ENCODE assay signal across 1 cellular context in the genomic region with DNA sequence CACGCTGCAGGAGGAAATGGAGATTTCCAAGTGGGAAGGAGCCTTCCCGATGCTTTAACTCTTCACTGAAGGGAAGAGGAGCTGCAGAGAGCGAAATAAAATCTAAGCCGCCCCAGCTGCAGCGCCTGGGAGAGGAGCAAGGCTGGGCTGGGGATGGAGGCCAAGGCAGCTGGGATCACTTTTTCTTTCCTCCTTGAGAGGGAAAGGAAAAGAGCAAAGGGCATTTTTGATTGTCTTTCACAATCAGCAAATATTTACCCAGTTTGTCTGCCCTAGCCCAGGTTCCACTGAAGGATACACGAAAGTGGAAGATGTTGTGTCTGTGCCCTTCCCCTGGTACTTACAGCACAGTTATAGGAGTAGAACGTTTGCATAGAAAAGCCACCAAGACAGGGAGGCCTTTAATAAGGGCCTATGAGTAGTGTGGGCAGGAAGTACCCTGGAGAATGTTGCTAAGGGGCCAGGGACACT.
TF ChIP-seq lines count a peak whose summit lies in the region.

No MANE protein-coding gene starts in this region.

TF ChIP-seq in GM23338, 12 proteins besides CTCF, POLR2A, EP300 and RAD21 (continued from another document):
- TF ChIP-seq, protein P1, sequence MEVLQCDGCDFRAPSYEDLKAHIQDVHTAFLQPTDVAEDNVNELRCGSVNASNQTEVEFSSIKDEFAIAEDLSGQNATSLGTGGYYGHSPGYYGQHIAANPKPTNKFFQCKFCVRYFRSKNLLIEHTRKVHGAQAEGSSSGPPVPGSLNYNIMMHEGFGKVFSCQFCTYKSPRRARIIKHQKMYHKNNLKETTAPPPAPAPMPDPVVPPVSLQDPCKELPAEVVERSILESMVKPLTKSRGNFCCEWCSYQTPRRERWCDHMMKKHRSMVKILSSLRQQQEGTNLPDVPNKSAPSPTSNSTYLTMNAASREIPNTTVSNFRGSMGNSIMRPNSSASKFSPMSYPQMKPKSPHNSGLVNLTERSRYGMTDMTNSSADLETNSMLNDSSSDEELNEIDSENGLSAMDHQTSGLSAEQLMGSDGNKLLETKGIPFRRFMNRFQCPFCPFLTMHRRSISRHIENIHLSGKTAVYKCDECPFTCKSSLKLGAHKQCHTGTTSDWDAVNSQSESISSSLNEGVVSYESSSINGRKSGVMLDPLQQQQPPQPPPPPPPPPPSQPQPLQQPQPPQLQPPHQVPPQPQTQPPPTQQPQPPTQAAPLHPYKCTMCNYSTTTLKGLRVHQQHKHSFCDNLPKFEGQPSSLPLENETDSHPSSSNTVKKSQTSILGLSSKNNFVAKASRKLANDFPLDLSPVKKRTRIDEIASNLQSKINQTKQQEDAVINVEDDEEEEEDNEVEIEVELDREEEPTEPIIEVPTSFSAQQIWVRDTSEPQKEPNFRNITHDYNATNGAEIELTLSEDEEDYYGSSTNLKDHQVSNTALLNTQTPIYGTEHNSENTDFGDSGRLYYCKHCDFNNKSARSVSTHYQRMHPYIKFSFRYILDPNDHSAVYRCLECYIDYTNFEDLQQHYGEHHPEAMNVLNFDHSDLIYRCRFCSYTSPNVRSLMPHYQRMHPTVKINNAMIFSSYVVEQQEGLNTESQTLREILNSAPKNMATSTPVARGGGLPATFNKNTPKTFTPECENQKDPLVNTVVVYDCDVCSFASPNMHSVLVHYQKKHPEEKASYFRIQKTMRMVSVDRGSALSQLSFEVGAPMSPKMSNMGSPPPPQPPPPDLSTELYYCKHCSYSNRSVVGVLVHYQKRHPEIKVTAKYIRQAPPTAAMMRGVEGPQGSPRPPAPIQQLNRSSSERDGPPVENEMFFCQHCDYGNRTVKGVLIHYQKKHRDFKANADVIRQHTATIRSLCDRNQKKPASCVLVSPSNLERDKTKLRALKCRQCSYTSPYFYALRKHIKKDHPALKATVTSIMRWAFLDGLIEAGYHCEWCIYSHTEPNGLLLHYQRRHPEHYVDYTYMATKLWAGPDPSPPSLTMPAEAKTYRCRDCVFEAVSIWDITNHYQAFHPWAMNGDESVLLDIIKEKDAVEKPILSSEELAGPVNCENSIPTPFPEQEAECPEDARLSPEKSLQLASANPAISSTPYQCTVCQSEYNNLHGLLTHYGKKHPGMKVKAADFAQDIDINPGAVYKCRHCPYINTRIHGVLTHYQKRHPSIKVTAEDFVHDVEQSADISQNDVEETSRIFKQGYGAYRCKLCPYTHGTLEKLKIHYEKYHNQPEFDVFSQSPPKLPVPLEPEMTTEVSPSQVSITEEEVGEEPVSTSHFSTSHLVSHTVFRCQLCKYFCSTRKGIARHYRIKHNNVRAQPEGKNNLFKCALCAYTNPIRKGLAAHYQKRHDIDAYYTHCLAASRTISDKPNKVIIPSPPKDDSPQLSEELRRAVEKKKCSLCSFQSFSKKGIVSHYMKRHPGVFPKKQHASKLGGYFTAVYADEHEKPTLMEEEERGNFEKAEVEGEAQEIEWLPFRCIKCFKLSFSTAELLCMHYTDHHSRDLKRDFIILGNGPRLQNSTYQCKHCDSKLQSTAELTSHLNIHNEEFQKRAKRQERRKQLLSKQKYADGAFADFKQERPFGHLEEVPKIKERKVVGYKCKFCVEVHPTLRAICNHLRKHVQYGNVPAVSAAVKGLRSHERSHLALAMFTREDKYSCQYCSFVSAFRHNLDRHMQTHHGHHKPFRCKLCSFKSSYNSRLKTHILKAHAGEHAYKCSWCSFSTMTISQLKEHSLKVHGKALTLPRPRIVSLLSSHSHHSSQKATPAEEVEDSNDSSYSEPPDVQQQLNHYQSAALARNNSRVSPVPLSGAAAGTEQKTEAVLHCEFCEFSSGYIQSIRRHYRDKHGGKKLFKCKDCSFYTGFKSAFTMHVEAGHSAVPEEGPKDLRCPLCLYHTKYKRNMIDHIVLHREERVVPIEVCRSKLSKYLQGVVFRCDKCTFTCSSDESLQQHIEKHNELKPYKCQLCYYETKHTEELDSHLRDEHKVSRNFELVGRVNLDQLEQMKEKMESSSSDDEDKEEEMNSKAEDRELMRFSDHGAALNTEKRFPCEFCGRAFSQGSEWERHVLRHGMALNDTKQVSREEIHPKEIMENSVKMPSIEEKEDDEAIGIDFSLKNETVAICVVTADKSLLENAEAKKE (CRISPR knock-in tag; IDR thresholded peaks at IDR 0.05) = no peak
- TF ChIP-seq POLR2AphosphoS5 (IDR thresholded peaks at IDR 0.05; ENCODE audit: low read depth) = no peak
- TF ChIP-seq, protein P2, sequence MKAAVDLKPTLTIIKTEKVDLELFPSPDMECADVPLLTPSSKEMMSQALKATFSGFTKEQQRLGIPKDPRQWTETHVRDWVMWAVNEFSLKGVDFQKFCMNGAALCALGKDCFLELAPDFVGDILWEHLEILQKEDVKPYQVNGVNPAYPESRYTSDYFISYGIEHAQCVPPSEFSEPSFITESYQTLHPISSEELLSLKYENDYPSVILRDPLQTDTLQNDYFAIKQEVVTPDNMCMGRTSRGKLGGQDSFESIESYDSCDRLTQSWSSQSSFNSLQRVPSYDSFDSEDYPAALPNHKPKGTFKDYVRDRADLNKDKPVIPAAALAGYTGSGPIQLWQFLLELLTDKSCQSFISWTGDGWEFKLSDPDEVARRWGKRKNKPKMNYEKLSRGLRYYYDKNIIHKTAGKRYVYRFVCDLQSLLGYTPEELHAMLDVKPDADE (IDR thresholded peaks at IDR 0.05) = no peak
- TF ChIP-seq ZNF331 (CRISPR knock-in tag; IDR thresholded peaks at IDR 0.05; ENCODE audit: low read depth) = no peak
- TF ChIP-seq NANOG (IDR thresholded peaks at IDR 0.05; ENCODE audit: borderline replicate concordance) = no peak
- TF ChIP-seq EZH2phosphoT487 (IDR thresholded peaks at IDR 0.05; ENCODE audit: unreplicated experiment) = no peak
- TF ChIP-seq CREB1 (CRISPR knock-in tag; IDR thresholded peaks at IDR 0.05; ENCODE audit: low read depth) = no peak
- TF ChIP-seq, protein P3, sequence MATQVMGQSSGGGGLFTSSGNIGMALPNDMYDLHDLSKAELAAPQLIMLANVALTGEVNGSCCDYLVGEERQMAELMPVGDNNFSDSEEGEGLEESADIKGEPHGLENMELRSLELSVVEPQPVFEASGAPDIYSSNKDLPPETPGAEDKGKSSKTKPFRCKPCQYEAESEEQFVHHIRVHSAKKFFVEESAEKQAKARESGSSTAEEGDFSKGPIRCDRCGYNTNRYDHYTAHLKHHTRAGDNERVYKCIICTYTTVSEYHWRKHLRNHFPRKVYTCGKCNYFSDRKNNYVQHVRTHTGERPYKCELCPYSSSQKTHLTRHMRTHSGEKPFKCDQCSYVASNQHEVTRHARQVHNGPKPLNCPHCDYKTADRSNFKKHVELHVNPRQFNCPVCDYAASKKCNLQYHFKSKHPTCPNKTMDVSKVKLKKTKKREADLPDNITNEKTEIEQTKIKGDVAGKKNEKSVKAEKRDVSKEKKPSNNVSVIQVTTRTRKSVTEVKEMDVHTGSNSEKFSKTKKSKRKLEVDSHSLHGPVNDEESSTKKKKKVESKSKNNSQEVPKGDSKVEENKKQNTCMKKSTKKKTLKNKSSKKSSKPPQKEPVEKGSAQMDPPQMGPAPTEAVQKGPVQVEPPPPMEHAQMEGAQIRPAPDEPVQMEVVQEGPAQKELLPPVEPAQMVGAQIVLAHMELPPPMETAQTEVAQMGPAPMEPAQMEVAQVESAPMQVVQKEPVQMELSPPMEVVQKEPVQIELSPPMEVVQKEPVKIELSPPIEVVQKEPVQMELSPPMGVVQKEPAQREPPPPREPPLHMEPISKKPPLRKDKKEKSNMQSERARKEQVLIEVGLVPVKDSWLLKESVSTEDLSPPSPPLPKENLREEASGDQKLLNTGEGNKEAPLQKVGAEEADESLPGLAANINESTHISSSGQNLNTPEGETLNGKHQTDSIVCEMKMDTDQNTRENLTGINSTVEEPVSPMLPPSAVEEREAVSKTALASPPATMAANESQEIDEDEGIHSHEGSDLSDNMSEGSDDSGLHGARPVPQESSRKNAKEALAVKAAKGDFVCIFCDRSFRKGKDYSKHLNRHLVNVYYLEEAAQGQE (IDR thresholded peaks at IDR 0.05; ENCODE audit: unreplicated experiment) = no peak
- no peak for TF ChIP-seq EZH2 (IDR thresholded peaks at IDR 0.05; ENCODE audit: low read depth, unreplicated experiment)
- no peak for TF ChIP-seq STAT1 (IDR thresholded peaks at IDR 0.05; ENCODE audit: unreplicated experiment)
- TF ChIP-seq JUNB (IDR thresholded peaks at IDR 0.05; ENCODE audit: unreplicated experiment) = no peak
